1 cellular context compared by ENCODE assay signal in genomic region chr9:134165357-134166315, GRCh38.
TF ChIP-seq lines count a peak whose summit lies in the region.

No MANE protein-coding gene starts in this region.

TF ChIP-seq in WTC11, 78 proteins besides CTCF, POLR2A, EP300 and RAD21 (continued from another document):
- TF ChIP-seq, protein P1, sequence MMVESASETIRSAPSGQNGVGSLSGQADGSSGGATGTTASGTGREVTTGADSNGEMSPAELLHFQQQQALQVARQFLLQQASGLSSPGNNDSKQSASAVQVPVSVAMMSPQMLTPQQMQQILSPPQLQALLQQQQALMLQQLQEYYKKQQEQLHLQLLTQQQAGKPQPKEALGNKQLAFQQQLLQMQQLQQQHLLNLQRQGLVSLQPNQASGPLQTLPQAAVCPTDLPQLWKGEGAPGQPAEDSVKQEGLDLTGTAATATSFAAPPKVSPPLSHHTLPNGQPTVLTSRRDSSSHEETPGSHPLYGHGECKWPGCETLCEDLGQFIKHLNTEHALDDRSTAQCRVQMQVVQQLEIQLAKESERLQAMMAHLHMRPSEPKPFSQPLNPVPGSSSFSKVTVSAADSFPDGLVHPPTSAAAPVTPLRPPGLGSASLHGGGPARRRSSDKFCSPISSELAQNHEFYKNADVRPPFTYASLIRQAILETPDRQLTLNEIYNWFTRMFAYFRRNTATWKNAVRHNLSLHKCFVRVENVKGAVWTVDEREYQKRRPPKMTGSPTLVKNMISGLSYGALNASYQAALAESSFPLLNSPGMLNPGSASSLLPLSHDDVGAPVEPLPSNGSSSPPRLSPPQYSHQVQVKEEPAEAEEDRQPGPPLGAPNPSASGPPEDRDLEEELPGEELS (CRISPR knock-in tag; IDR thresholded peaks at IDR 0.05), result no peak
- TF ChIP-seq, protein P2, sequence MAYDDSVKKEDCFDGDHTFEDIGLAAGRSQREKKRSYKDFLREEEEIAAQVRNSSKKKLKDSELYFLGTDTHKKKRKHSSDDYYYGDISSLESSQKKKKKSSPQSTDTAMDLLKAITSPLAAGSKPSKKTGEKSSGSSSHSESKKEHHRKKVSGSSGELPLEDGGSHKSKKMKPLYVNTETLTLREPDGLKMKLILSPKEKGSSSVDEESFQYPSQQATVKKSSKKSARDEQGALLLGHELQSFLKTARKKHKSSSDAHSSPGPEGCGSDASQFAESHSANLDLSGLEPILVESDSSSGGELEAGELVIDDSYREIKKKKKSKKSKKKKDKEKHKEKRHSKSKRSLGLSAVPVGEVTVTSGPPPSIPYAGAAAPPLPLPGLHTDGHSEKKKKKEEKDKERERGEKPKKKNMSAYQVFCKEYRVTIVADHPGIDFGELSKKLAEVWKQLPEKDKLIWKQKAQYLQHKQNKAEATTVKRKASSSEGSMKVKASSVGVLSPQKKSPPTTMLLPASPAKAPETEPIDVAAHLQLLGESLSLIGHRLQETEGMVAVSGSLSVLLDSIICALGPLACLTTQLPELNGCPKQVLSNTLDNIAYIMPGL (CRISPR knock-in tag; IDR thresholded peaks at IDR 0.05), result no peak
- TF ChIP-seq, protein P3, sequence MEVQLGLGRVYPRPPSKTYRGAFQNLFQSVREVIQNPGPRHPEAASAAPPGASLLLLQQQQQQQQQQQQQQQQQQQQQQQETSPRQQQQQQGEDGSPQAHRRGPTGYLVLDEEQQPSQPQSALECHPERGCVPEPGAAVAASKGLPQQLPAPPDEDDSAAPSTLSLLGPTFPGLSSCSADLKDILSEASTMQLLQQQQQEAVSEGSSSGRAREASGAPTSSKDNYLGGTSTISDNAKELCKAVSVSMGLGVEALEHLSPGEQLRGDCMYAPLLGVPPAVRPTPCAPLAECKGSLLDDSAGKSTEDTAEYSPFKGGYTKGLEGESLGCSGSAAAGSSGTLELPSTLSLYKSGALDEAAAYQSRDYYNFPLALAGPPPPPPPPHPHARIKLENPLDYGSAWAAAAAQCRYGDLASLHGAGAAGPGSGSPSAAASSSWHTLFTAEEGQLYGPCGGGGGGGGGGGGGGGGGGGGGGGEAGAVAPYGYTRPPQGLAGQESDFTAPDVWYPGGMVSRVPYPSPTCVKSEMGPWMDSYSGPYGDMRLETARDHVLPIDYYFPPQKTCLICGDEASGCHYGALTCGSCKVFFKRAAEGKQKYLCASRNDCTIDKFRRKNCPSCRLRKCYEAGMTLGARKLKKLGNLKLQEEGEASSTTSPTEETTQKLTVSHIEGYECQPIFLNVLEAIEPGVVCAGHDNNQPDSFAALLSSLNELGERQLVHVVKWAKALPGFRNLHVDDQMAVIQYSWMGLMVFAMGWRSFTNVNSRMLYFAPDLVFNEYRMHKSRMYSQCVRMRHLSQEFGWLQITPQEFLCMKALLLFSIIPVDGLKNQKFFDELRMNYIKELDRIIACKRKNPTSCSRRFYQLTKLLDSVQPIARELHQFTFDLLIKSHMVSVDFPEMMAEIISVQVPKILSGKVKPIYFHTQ (CRISPR knock-in tag; IDR thresholded peaks at IDR 0.05), result no peak
- no peak for TF ChIP-seq ETV6 (CRISPR knock-in tag; IDR thresholded peaks at IDR 0.05)
- TF ChIP-seq ZNF263 (CRISPR knock-in tag; IDR thresholded peaks at IDR 0.05; ENCODE audit: low read depth), result no peak
- no peak for TF ChIP-seq ELF4 (CRISPR knock-in tag; IDR thresholded peaks at IDR 0.05; ENCODE audit: low read depth)
- TF ChIP-seq, protein P4, sequence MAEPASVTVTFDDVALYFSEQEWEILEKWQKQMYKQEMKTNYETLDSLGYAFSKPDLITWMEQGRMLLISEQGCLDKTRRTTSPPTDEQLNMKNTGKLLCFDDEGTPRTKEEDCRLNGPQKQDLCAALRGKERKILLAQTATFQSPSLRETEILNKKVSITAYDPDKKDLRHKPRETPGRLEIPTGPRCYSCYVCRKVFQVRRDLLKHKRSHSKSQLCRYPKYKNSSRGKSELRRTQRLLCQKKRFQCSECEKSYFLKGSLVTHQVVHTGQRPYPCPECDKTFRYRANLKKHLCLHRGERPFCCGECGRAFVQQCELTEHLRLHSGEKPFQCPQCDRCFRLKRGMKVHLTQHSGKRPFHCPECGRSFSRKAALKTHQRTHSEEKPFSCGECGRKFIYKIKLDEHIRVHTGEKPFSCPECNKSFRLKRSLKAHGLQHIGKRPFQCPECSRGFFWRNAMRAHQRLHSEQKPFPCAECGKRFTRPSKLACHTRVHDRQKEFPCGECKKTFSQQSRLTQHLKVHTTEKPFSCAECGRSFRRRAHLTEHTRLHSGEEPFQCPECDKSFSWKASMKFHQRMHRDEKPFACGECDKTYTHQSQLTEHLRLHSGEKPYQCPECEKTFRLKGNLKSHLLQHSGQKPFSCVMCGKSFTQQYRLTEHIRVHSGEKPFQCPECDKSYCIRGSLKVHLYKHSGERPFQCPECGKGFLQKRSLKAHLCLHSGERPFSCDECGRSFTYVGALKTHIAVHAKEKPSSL (CRISPR knock-in tag; conservative IDR thresholded peaks at IDR 0.05), result no peak
- TF ChIP-seq GRHL2 (CRISPR knock-in tag; IDR thresholded peaks at IDR 0.05; ENCODE audit: insufficient replicate concordance, severe bottlenecking), result no peak
- peak; percentile 75; the same call in 1 of the 2 replicates for TF ChIP-seq ZBTB43 (CRISPR knock-in tag; IDR thresholded peaks at IDR 0.05)
- no peak for TF ChIP-seq NR2C2 (CRISPR knock-in tag; IDR thresholded peaks at IDR 0.05)
- TF ChIP-seq SMAD4 (CRISPR knock-in tag; IDR thresholded peaks at IDR 0.05), result peak; percentile 74; the same call in 1 of the 2 replicates
- peak; percentile 63; the same call in 1 of the 2 replicates for TF ChIP-seq TEAD4 (CRISPR knock-in tag; IDR thresholded peaks at IDR 0.05)
